ENCODE assay signal across 15 cellular contexts in the genomic region with DNA sequence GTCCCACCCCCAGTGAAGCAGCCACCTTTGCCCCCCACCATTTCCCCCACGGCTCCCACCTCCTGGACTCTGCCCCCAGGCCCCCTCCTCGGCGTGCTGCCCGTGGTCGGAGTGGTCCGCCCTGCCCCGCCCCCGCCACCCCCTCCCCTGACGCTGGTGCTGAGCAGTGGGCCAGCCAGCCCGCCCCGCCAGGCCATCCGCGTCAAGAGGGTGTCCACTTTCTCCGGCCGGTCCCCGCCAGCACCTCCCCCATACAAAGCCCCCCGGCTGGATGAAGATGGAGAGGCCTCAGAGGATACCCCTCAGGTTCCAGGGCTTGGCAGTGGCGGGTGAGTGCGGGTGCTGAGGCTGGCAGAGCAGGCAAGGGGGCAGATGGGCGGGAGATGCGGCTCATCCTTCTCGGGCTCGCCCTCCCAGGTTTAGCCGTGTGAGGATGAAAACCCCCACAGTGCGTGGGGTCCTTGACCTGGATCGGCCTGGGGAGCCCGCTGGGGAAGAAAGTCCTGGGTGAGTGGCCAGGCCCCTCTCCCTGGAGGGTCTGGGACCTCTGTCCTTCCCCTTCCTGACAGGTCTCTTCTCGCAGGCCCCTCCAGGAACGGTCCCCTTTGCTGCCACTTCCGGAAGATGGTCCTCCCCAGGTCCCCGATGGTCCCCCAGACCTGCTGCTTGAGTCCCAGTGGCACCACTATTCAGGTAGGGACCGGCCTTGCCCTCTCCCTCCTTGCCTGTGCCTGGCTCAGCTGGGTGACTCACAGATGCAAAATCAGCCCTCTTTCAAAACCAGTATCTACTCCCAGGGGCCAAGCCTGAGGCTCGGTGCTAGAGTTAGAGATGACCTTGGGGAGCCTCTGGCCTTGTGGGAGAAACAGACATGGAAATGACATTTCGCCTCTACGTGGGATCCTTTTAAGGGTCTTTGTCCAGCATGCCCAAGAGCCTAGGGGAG. TPM values are rescaled to one million over a fixed set of nuclear protein-coding genes. Genes with fewer than 3 reads are reported as not detected.
DNase-seq lines count a peak whose midpoint lies in the region; ATAC-seq, FAIRE-seq and TF ChIP-seq lines count a peak whose summit lies in the region.
"Had no signal": no experiment of that assay in that cellular context is flagged by ENCODE, and none has a peak within 500 bp of the region (broad histone marks: within the 10 kb centered on the region; RNA-seq: fewer than 3 reads in every experiment).

No MANE protein-coding gene starts in this region.

- no peak overlapping the region for H2AFZ ChIP-seq in Karpas-422 (ENCODE audit: low read length)
- no peak overlapping the region for H2AFZ ChIP-seq in GM12878 (ENCODE audit: control insufficient read depth, low read depth, low read length)
- H2AFZ ChIP-seq in mammary epithelial cell (ENCODE audit: low read depth, low read length): no peak overlapping the region

- H3K27me3 ChIP-seq in Karpas-422 (ENCODE audit: low read length) (no peaks in the 10 kb centered on the region), GM12878 (replicated peaks in 1 of 2; ENCODE audit: control insufficient read depth in 2 of 2, insufficient read depth in 2 of 2, low read length in 1 of 2) (no peaks in the 10 kb centered on the region), mammary epithelial cell (ENCODE audit: insufficient read depth, low read length) (no peaks in the 10 kb centered on the region)
- H3K27me3 ChIP-seq: cardiac muscle cell had no signal

- RAD21 ChIA-PET in GM12878 (lab: Charles Lee; ENCODE audit: unreplicated experiment): no interaction called here

- WGBS in GM12878 (ENCODE audit: insufficient coverage, insufficient replicate concordance, low lambda C conversion rate, missing lambda C conversion rate): 83% methylated on average over 23 of the region's 35 CpGs
- 95% methylated on average over 11 of the region's 35 CpGs for WGBS in mammary epithelial cell (ENCODE audit: low coverage, missing lambda C conversion rate)

- in situ Hi-C loops in GM12878 (cut with MboI): no loop called here
- in situ Hi-C loops in mammary epithelial cell (cut with MboI; ENCODE audit: low sequenced_read_pairs in 2 of 2): no loop called here

- H3K36me3 ChIP-seq in Karpas-422 (ENCODE audit: insufficient read depth, low read length): peaks cover 6% of the 10 kb centered on the region; the same call in 1 of the 2 replicates
- H3K36me3 ChIP-seq in GM12878 (ENCODE audit: control insufficient read depth in 2 of 2, insufficient read depth in 2 of 2, low read length in 1 of 2): peaks cover 16 to 49% of the 10 kb centered on the region in 2 experiments; a peak in 3 of 4 replicates
- peaks cover 24% of the 10 kb centered on the region for H3K36me3 ChIP-seq in mammary epithelial cell (ENCODE audit: insufficient read depth, low read length)

- BruUV-seq in GM12878 (replicated peaks; lab: Mats Ljungman, UMichigan) (no TSS peak), mammary epithelial cell (replicated peaks; lab: Mats Ljungman, UMichigan) (no TSS peak)

- no peak for TF ChIP-seq EP300 in GM12878 (IDR thresholded peaks at IDR 0.05; ENCODE audit: borderline replicate concordance in 1 of 2, control insufficient read depth in 1 of 2, low read depth in 2 of 2, low read length in 2 of 2)

- no peak for DNase-seq in left ventricle myocardium superior
- no peak for DNase-seq in Right ventricle myocardium superior
- DNase-seq in Karpas-422: peak; percentile 73
- DNase-seq in GM12878 (ENCODE audit: low read depth, low spot score): no peak
- DNase-seq in posterior vena cava (ENCODE audit: low spot score): peak; percentile 74
- no peak for DNase-seq in UCSD-AML1 (lab: John Stamatoyannopoulos, UW; ENCODE audit: unreplicated experiment)
- no peak for DNase-seq in COR-L47 (lab: John Stamatoyannopoulos, UW)
- no peak for DNase-seq in mammary epithelial cell
- DNase-seq: amniotic stem cell, H9, NCI-H1417 treated with DMSO at 0.1 percent for 48 hours, NCI-H524 treated with DMSO at 0.1 percent for 48 hours had no signal

- peak; percentile 3 for ATAC-seq in left ventricle myocardium superior
- ATAC-seq in Right ventricle myocardium superior (ENCODE audit: poor library complexity): no peak
- no peak for ATAC-seq in GM12878
- ATAC-seq: mucosa of descending colon had no signal

- no peaks in the 10 kb centered on the region for H3K9me2 ChIP-seq in Karpas-422 (replicated peaks; ENCODE audit: insufficient read depth, low read length)

- SMC1A ChIA-PET in GM12878 (lab: Charles Lee; ENCODE audit: uncharacterized antibody, unreplicated experiment): no interaction called here

- POLR2A ChIA-PET in GM12878 (lab: Charles Lee): no interaction called here

- H3K4me1 ChIP-seq in Karpas-422 (ENCODE audit: low read length) (peaks cover 19% of the 10 kb centered on the region), GM12878 (ENCODE audit: control insufficient read depth, insufficient read depth, low read length) (no peaks in the 10 kb centered on the region), mammary epithelial cell (ENCODE audit: insufficient read depth, low read length) (no peaks in the 10 kb centered on the region)

- H3K4me3 ChIP-seq in Karpas-422 (ENCODE audit: low read length) (no peak overlapping the region), GM12878 (no peak overlapping the region), mammary epithelial cell (replicated peaks in 1 of 3; ENCODE audit: insufficient read depth in 1 of 3, low read depth in 2 of 3, low read length in 3 of 3) (no peak overlapping the region)
- H3K4me3 ChIP-seq: cardiac muscle cell, mucosa of descending colon had no signal

- peak; percentile 57 for TF ChIP-seq POLR2A in GM12878 (IDR thresholded peaks at IDR 0.05; ENCODE audit: low read depth, low read length)

- intact Hi-C loops in left ventricle myocardium superior (cut with micrococcal nuclease) (no loop called here), Right ventricle myocardium superior (cut with DNase I) (no loop called here), GM12878 (cut with micrococcal nuclease; ENCODE audit: unreplicated experiment) (no loop called here), posterior vena cava (cut with DNase I) (no loop called here), mammary epithelial cell (cut with micrococcal nuclease) (no loop called here)

- H3K79me2 ChIP-seq in Karpas-422 (ENCODE audit: low read length) (no peaks in the 10 kb centered on the region), GM12878 (ENCODE audit: control insufficient read depth, insufficient read depth, low read length) (no peaks in the 10 kb centered on the region), mammary epithelial cell (ENCODE audit: insufficient read depth, low read length) (no peaks in the 10 kb centered on the region)

- no peak for TF ChIP-seq RAD21 in GM12878 (IDR thresholded peaks at IDR 0.05; ENCODE audit: insufficient read depth, low read depth, low read length)

- H3K4me2 ChIP-seq in Karpas-422 (ENCODE audit: low read depth, low read length, poor library complexity, severe bottlenecking): no peak overlapping the region
- H3K4me2 ChIP-seq in GM12878 (ENCODE audit: control insufficient read depth, insufficient read depth): no peak overlapping the region
- no peak overlapping the region for H3K4me2 ChIP-seq in mammary epithelial cell (ENCODE audit: insufficient read depth, low read depth, low read length)

- peak overlapping the region; percentile 53 for H3K27ac ChIP-seq in Karpas-422 (ENCODE audit: low read length)
- H3K27ac ChIP-seq in GM12878 (ENCODE audit: control insufficient read depth, insufficient read depth): no peak overlapping the region
- H3K27ac ChIP-seq in mammary epithelial cell (ENCODE audit: insufficient read depth, low read depth, low read length): no peak overlapping the region
- H3K27ac ChIP-seq: cardiac muscle cell had no signal

- dilution Hi-C loops in mammary epithelial cell (cut with HindIII; ENCODE audit: low sequenced_read_pairs): loop anchor here (10.0 kb wide), 2 partner anchors 101 to 171 kb away; a partner anchor contains a TSS

- CTCF ChIA-PET in GM12878 (lab: Yijun Ruan, JAX): no interaction called here
- CTCF ChIA-PET in mammary epithelial cell (lab: Charles Lee; ENCODE audit: low non-redundant PET): no interaction called here

- H3K9ac ChIP-seq in Karpas-422 (ENCODE audit: low read length): 0 out of 2 replicates have a peak overlapping the region, but pooled peaks have one; percentile 10
- H3K9ac ChIP-seq in GM12878 (ENCODE audit: control insufficient read depth, insufficient read depth, low read length): no peak overlapping the region
- no peak overlapping the region for H3K9ac ChIP-seq in mammary epithelial cell (ENCODE audit: insufficient read depth, low read length)

- TF ChIP-seq CTCF in GM12878 (IDR thresholded peaks at IDR 0.05 in 2 of 3, conservative IDR thresholded peaks at IDR 0.05 in 1 of 3; ENCODE audit: control insufficient read depth in 2 of 3, extremely low read depth in 1 of 3, insufficient read depth in 1 of 3, low read depth in 3 of 3, low read length in 3 of 3) (no peak), mammary epithelial cell (conservative IDR thresholded peaks at IDR 0.05 in 1 of 2, IDR thresholded peaks at IDR 0.05 in 1 of 2; ENCODE audit: extremely low read depth in 1 of 2, insufficient read depth in 1 of 2, low read depth in 1 of 2, low read length in 2 of 2) (no peak)

- H4K20me1 ChIP-seq in Karpas-422 (ENCODE audit: insufficient read depth, low read depth, low read length): 0 out of 2 replicates have a peak, but pooled peaks cover 10% of the 10 kb centered on the region
- H4K20me1 ChIP-seq in GM12878 (ENCODE audit: control insufficient read depth, insufficient read depth): no peaks in the 10 kb centered on the region
- H4K20me1 ChIP-seq in mammary epithelial cell (ENCODE audit: insufficient read depth, low read length): no peaks in the 10 kb centered on the region

- FAIRE-seq in GM12878 (lab: Jason Lieb, UNC): no peak
- FAIRE-seq: frontal cortex had no signal

- no peaks in the 10 kb centered on the region for H3K9me3 ChIP-seq in Karpas-422 (ENCODE audit: low read length)
- H3K9me3 ChIP-seq in GM12878 (replicated peaks; ENCODE audit: control insufficient read depth, insufficient read depth, low read length): no peaks in the 10 kb centered on the region
- no peaks in the 10 kb centered on the region for H3K9me3 ChIP-seq in mammary epithelial cell (replicated peaks; ENCODE audit: insufficient read depth, low read length)
- H3K9me3 ChIP-seq: mucosa of descending colon had no signal

RNA-seq across cellular contexts. Expression of a gene that starts 8.8 kb away (rescaled TPM):
- total RNA-seq in left ventricle myocardium superior: 3.2 TPM
- total RNA-seq in Right ventricle myocardium superior: 2.9 TPM
- 1.5 and 15.2 TPM in 2 replicates for total RNA-seq in Karpas-422 (2014; rRNA removed; shearing (Covaris generic); ENCODE audit: low replicate concordance)
- 16.2 and 19.9 TPM in 2 replicates for total RNA-seq in GM12878 (2013; cell fraction: nucleolus; rRNA removed)
- 27.2 and 28.7 TPM in 2 replicates for total RNA-seq in GM12878 (2014; rRNA removed)
- 8.3 and 9.1 TPM in 2 replicates for total RNA-seq in GM12878 (2014; rRNA removed; fragmentation: Illumina TruSeq; extraction: Trizol)
- total RNA-seq in GM12878 (2021): 35.3 and 41.7 TPM in 2 replicates
- polyA plus RNA-seq in GM12878 (2011; ENCODE audit: low read depth): 11.1 TPM
- polyA plus RNA-seq in GM12878 (2011; rRNA removed): 10.1 and 22.4 TPM in 2 replicates
- 46.7 and 55.5 TPM in 2 replicates for polyA plus RNA-seq in GM12878 (2011; cell fraction: cytosol; rRNA removed)
- 75.6 and 89.2 TPM in 2 replicates for polyA plus RNA-seq in GM12878 (2011; cell fraction: nucleus; rRNA removed)
- polyA plus RNA-seq in GM12878 (2012): 30.0 and 41.7 TPM in 2 replicates
- polyA plus RNA-seq in GM12878 (2014; fragmentation: Illumina TruSeq; extraction: Trizol): 5.9 and 8.7 TPM in 2 replicates
- 10 to 100 TPM in 1 of 2 experiments, 1 to 10 TPM in 1; 2.5 to 11.9 TPM for polyA plus RNA-seq in GM12878 (2014; fragmentation: Nextera tagmentation; extraction: Ambion mirVana)
- 39.9 and 47.9 TPM in 2 replicates for polyA plus RNA-seq in GM12878 (2014; rRNA removed)
- polyA plus RNA-seq in GM12878 (2016; fragmentation: Nextera tagmentation; extraction: Ambion mirVana): 10 to 100 TPM; 36.4 to 36.8 TPM
- polyA minus RNA-seq in GM12878 (2011; rRNA and poly(A)+ RNA removed): 7.2 and 17.9 TPM in 2 replicates
- 9.4 and 12.4 TPM in 2 replicates for polyA minus RNA-seq in GM12878 (2011; cell fraction: cytosol; rRNA and poly(A)+ RNA removed)
- 11.1 and 12.0 TPM in 2 replicates for polyA minus RNA-seq in GM12878 (2011; cell fraction: nucleus; rRNA and poly(A)+ RNA removed)
- 1 to 10 TPM; 4.3 to 9.3 TPM for total RNA-seq in posterior vena cava
- total RNA-seq in mammary epithelial cell: 1 to 10 TPM in 1 of 2 donors, not detected in 1; 1.4 TPM
- 1.9 TPM for polyA plus RNA-seq in mammary epithelial cell
- not detected for polyA minus RNA-seq in mammary epithelial cell

RNA-seq across cellular contexts. Expression of a gene that starts 11.8 kb away (rescaled TPM):
- total RNA-seq in left ventricle myocardium superior: 18.4 TPM
- 22.6 TPM for total RNA-seq in Right ventricle myocardium superior
- total RNA-seq in Karpas-422 (2014; rRNA removed; shearing (Covaris generic); ENCODE audit: low replicate concordance): 31.7 and 50.4 TPM in 2 replicates
- 13.8 and 17.3 TPM in 2 replicates for total RNA-seq in GM12878 (2013; cell fraction: nucleolus; rRNA removed)
- 9.4 and 14.0 TPM in 2 replicates for total RNA-seq in GM12878 (2014; rRNA removed)
- total RNA-seq in GM12878 (2014; rRNA removed; fragmentation: Illumina TruSeq; extraction: Trizol): 7.9 and 9.3 TPM in 2 replicates
- 13.0 and 16.4 TPM in 2 replicates for total RNA-seq in GM12878 (2021)
- polyA plus RNA-seq in GM12878 (2011; ENCODE audit: low read depth): 14.2 TPM
- 11.8 and 16.2 TPM in 2 replicates for polyA plus RNA-seq in GM12878 (2011; rRNA removed)
- 20.8 and 27.3 TPM in 2 replicates for polyA plus RNA-seq in GM12878 (2011; cell fraction: cytosol; rRNA removed)
- polyA plus RNA-seq in GM12878 (2011; cell fraction: nucleus; rRNA removed): 93.8 and 102 TPM in 2 replicates
- polyA plus RNA-seq in GM12878 (2012): 18.6 and 26.0 TPM in 2 replicates
- polyA plus RNA-seq in GM12878 (2014; fragmentation: Illumina TruSeq; extraction: Trizol): 9.6 and 13.4 TPM in 2 replicates
- 10 to 100 TPM in 1 of 2 experiments, 1 to 10 TPM in 1; 9.6 to 13.7 TPM for polyA plus RNA-seq in GM12878 (2014; fragmentation: Nextera tagmentation; extraction: Ambion mirVana)
- polyA plus RNA-seq in GM12878 (2014; rRNA removed): 21.6 and 22.1 TPM in 2 replicates
- polyA plus RNA-seq in GM12878 (2016; fragmentation: Nextera tagmentation; extraction: Ambion mirVana): 10 to 100 TPM; 17.1 to 17.4 TPM
- 12.8 and 16.6 TPM in 2 replicates for polyA minus RNA-seq in GM12878 (2011; rRNA and poly(A)+ RNA removed)
- 8.8 and 10.0 TPM in 2 replicates for polyA minus RNA-seq in GM12878 (2011; cell fraction: cytosol; rRNA and poly(A)+ RNA removed)
- polyA minus RNA-seq in GM12878 (2011; cell fraction: nucleus; rRNA and poly(A)+ RNA removed): 14.4 and 23.5 TPM in 2 replicates
- total RNA-seq in posterior vena cava: 10 to 100 TPM; 13.8 to 18.7 TPM
- 10 to 100 TPM in 1 of 2 donors, 1 to 10 TPM in 1; 4.8 to 23.9 TPM for total RNA-seq in mammary epithelial cell
- polyA plus RNA-seq in mammary epithelial cell: 9.9 TPM
- polyA minus RNA-seq in mammary epithelial cell: 9.6 TPM

RNA-seq across cellular contexts. Expression of a gene that starts 12.0 kb away (rescaled TPM):
- total RNA-seq in left ventricle myocardium superior: 41.3 TPM
- 40.7 TPM for total RNA-seq in Right ventricle myocardium superior
- 47.7 and 112 TPM in 2 replicates for total RNA-seq in Karpas-422 (2014; rRNA removed; shearing (Covaris generic); ENCODE audit: low replicate concordance)
- total RNA-seq in GM12878 (2013; cell fraction: nucleolus; rRNA removed): 2.8 and 4.2 TPM in 2 replicates
- 37.8 and 39.4 TPM in 2 replicates for total RNA-seq in GM12878 (2014; rRNA removed)
- total RNA-seq in GM12878 (2014; rRNA removed; fragmentation: Illumina TruSeq; extraction: Trizol): 34.3 and 34.7 TPM in 2 replicates
- total RNA-seq in GM12878 (2021): 35.6 and 42.9 TPM in 2 replicates
- 6.0 TPM for polyA plus RNA-seq in GM12878 (2011; ENCODE audit: low read depth)
- 10.5 and 14.4 TPM in 2 replicates for polyA plus RNA-seq in GM12878 (2011; rRNA removed)
- 23.6 and 28.8 TPM in 2 replicates for polyA plus RNA-seq in GM12878 (2011; cell fraction: cytosol; rRNA removed)
- polyA plus RNA-seq in GM12878 (2011; cell fraction: nucleus; rRNA removed): 14.0 and 17.6 TPM in 2 replicates
- polyA plus RNA-seq in GM12878 (2012): 35.0 and 36.0 TPM in 2 replicates
- polyA plus RNA-seq in GM12878 (2014; fragmentation: Illumina TruSeq; extraction: Trizol): 29.9 and 35.1 TPM in 2 replicates
- 100 to 1,000 TPM; 143 to 178 TPM for polyA plus RNA-seq in GM12878 (2014; fragmentation: Nextera tagmentation; extraction: Ambion mirVana)
- polyA plus RNA-seq in GM12878 (2014; rRNA removed): 32.3 and 44.0 TPM in 2 replicates
- 10 to 100 TPM; 62.6 to 66.7 TPM for polyA plus RNA-seq in GM12878 (2016; fragmentation: Nextera tagmentation; extraction: Ambion mirVana)
- polyA minus RNA-seq in GM12878 (2011; rRNA and poly(A)+ RNA removed): 9.1 and 21.3 TPM in 2 replicates
- polyA minus RNA-seq in GM12878 (2011; cell fraction: cytosol; rRNA and poly(A)+ RNA removed): 4.5 and 4.8 TPM in 2 replicates
- 3.5 and 3.9 TPM in 2 replicates for polyA minus RNA-seq in GM12878 (2011; cell fraction: nucleus; rRNA and poly(A)+ RNA removed)
- 10 to 100 TPM; 33.6 to 37.3 TPM for total RNA-seq in posterior vena cava
- 10 to 100 TPM in 1 of 2 donors, 1 to 10 TPM in 1; 8.7 to 55.4 TPM for total RNA-seq in mammary epithelial cell
- polyA plus RNA-seq in mammary epithelial cell: 33.7 TPM
- polyA minus RNA-seq in mammary epithelial cell: 40.9 TPM

RNA-seq across cellular contexts. Expression of a gene that starts 14.9 kb away (rescaled TPM):
- total RNA-seq in left ventricle myocardium superior (8.3 TPM), Right ventricle myocardium superior (5.2 TPM), GM12878 (2014; rRNA removed) (6.0 and 6.9 TPM in 2 replicates), GM12878 (2014; rRNA removed; fragmentation: Illumina TruSeq; extraction: Trizol) (7.4 and 10.9 TPM in 2 replicates), GM12878 (2021) (6.8 and 7.4 TPM in 2 replicates), posterior vena cava (1 to 10 TPM; 8.3 to 9.4 TPM), mammary epithelial cell (10 to 100 TPM; 13.6 to 14.5 TPM)
- total RNA-seq in Karpas-422 (2014; rRNA removed; shearing (Covaris generic); ENCODE audit: low replicate concordance): 5.9 and 12.4 TPM in 2 replicates
- total RNA-seq in GM12878 (2013; cell fraction: nucleolus; rRNA removed): 7.8 and 11.3 TPM in 2 replicates
- 4.2 TPM for polyA plus RNA-seq in GM12878 (2011; ENCODE audit: low read depth)
- polyA plus RNA-seq in GM12878 (2011; rRNA removed) (4.0 and 5.1 TPM in 2 replicates), GM12878 (2014; fragmentation: Illumina TruSeq; extraction: Trizol) (2.8 and 8.2 TPM in 2 replicates), GM12878 (2014; fragmentation: Nextera tagmentation; extraction: Ambion mirVana) (1 to 10 TPM in 1 of 2 experiments, under 1 TPM in 1; 0.69 to 3.3 TPM), GM12878 (2014; rRNA removed) (7.7 and 11.2 TPM in 2 replicates), GM12878 (2016; fragmentation: Nextera tagmentation; extraction: Ambion mirVana) (10 to 100 TPM; 10.1 to 11.9 TPM), mammary epithelial cell (12.9 TPM)
- 8.5 and 11.6 TPM in 2 replicates for polyA plus RNA-seq in GM12878 (2011; cell fraction: cytosol; rRNA removed)
- 25.4 and 28.5 TPM in 2 replicates for polyA plus RNA-seq in GM12878 (2011; cell fraction: nucleus; rRNA removed)
- polyA plus RNA-seq in GM12878 (2012): 11.8 and 13.9 TPM in 2 replicates
- 6.6 and 7.2 TPM in 2 replicates for polyA minus RNA-seq in GM12878 (2011; rRNA and poly(A)+ RNA removed)
- polyA minus RNA-seq in GM12878 (2011; cell fraction: cytosol; rRNA and poly(A)+ RNA removed): 10.7 and 14.1 TPM in 2 replicates
- polyA minus RNA-seq in GM12878 (2011; cell fraction: nucleus; rRNA and poly(A)+ RNA removed): 7.6 and 9.2 TPM in 2 replicates
- polyA minus RNA-seq in mammary epithelial cell: 89.1 TPM

RNA-seq across cellular contexts. Expression of a gene that starts 15.7 kb away (rescaled TPM):
- total RNA-seq in left ventricle myocardium superior (15.8 TPM), Right ventricle myocardium superior (16.3 TPM), GM12878 (2014; rRNA removed) (5.3 and 7.8 TPM in 2 replicates), GM12878 (2014; rRNA removed; fragmentation: Illumina TruSeq; extraction: Trizol) (3.8 and 3.9 TPM in 2 replicates), GM12878 (2021) (35.3 and 35.6 TPM in 2 replicates), posterior vena cava (10 to 100 TPM; 23.1 to 23.5 TPM), mammary epithelial cell (10 to 100 TPM; 32.0 to 34.9 TPM)
- 15.3 and 21.4 TPM in 2 replicates for total RNA-seq in Karpas-422 (2014; rRNA removed; shearing (Covaris generic); ENCODE audit: low replicate concordance)
- 27.0 and 31.3 TPM in 2 replicates for total RNA-seq in GM12878 (2013; cell fraction: nucleolus; rRNA removed)
- polyA plus RNA-seq in GM12878 (2011; ENCODE audit: low read depth): 15.0 TPM
- polyA plus RNA-seq in GM12878 (2011; rRNA removed) (6.8 and 14.9 TPM in 2 replicates), GM12878 (2014; fragmentation: Illumina TruSeq; extraction: Trizol) (7.6 and 14.7 TPM in 2 replicates), GM12878 (2014; fragmentation: Nextera tagmentation; extraction: Ambion mirVana) (under 1 TPM; 0.71 to 0.91 TPM), GM12878 (2014; rRNA removed) (21.9 and 23.0 TPM in 2 replicates), GM12878 (2016; fragmentation: Nextera tagmentation; extraction: Ambion mirVana) (1 to 10 TPM; 4.0 to 4.1 TPM), mammary epithelial cell (14.2 TPM)
- 19.6 and 23.0 TPM in 2 replicates for polyA plus RNA-seq in GM12878 (2011; cell fraction: cytosol; rRNA removed)
- 112 and 185 TPM in 2 replicates for polyA plus RNA-seq in GM12878 (2011; cell fraction: nucleus; rRNA removed)
- 29.0 and 37.1 TPM in 2 replicates for polyA plus RNA-seq in GM12878 (2012)
- 8.0 and 8.4 TPM in 2 replicates for polyA minus RNA-seq in GM12878 (2011; rRNA and poly(A)+ RNA removed)
- polyA minus RNA-seq in GM12878 (2011; cell fraction: cytosol; rRNA and poly(A)+ RNA removed): 6.1 and 10.9 TPM in 2 replicates
- polyA minus RNA-seq in GM12878 (2011; cell fraction: nucleus; rRNA and poly(A)+ RNA removed): 10.0 and 17.1 TPM in 2 replicates
- polyA minus RNA-seq in mammary epithelial cell: 29.0 TPM

Comparison
In these comparisons a context has a peak if more than half of its experiments do, and no peak if none do; other contexts are left out.
1. DNase-seq: peak in Karpas-422 (single experiment) and posterior vena cava (single experiment); none in left ventricle myocardium superior (single experiment), Right ventricle myocardium superior (single experiment), GM12878 (single experiment), UCSD-AML1 (single experiment), COR-L47 (single experiment) and mammary epithelial cell (single experiment).